ENCODE assay signal across 21 cellular contexts in the genomic region with DNA sequence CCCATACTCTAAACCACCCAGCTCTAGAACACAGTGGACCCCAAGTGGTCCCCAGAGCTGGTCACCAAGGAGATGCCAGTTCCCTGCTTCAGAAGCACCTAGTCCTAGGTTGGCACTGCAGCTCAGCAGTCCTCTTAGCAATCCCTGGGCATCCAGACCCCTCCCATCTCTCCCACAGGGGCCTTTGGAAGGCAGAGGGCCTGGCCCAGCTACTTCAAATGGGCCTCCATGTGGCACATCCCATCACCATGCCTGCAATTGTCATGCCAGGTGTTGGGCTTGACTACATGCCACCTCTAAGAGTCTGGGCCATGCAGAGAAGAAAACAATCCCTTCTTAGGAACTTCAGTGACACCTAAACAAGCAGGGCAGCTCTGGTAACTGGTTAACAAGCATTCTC. TPM values are rescaled to one million over a fixed set of nuclear protein-coding genes. Genes with fewer than 3 reads are reported as not detected.
DNase-seq lines count a peak whose midpoint lies in the region; ATAC-seq and TF ChIP-seq lines count a peak whose summit lies in the region.
"Had no signal": no experiment of that assay in that cellular context is flagged by ENCODE, and none has a peak within 500 bp of the region (broad histone marks: within the 10 kb centered on the region; RNA-seq: fewer than 3 reads in every experiment).

No MANE protein-coding gene starts in this region.

- H3K36me3 ChIP-seq in left ventricle myocardium inferior (peaks cover 40% of the 10 kb centered on the region), RWPE2 (ENCODE audit: low read depth) (peaks cover 94% of the 10 kb centered on the region), mesenchymal stem cell (ENCODE audit: control insufficient read depth in 1 of 2, insufficient read depth in 2 of 2, low read depth in 1 of 2, low read length in 2 of 2) (peaks cover 45 to 64% of the 10 kb centered on the region in 2 experiments)

- no peak overlapping the region for H3K4me2 ChIP-seq in mesenchymal stem cell (ENCODE audit: low read length, poor library complexity, severe bottlenecking)

- no peak for TF ChIP-seq CTCF in left ventricle myocardium inferior (IDR thresholded peaks at IDR 0.05; ENCODE audit: borderline replicate concordance)
- TF ChIP-seq CTCF in RWPE2 (IDR thresholded peaks at IDR 0.05; ENCODE audit: poor library complexity, severe bottlenecking): no peak
- no peak for TF ChIP-seq CTCF in osteocyte (IDR thresholded peaks at IDR 0.05)

- H3K4ac ChIP-seq in mesenchymal stem cell (ENCODE audit: low read depth in 1 of 2, low read length in 2 of 2): no peak overlapping the region

- ATAC-seq in Right ventricle myocardium superior (ENCODE audit: poor library complexity): no peak
- no peak for ATAC-seq in RWPE2 (ENCODE audit: low read depth)
- no peak for ATAC-seq in HG02571 (IDR thresholded peaks at IDR 0.05; ENCODE audit: unreplicated experiment)
- ATAC-seq: K562, Panc1 had no signal

- H3K9ac ChIP-seq in mesenchymal stem cell (ENCODE audit: low read length): no peak overlapping the region

- H3K79me1 ChIP-seq in mesenchymal stem cell (replicated peaks; ENCODE audit: low read length, poor library complexity, severe bottlenecking): peaks cover 30% of the 10 kb centered on the region

- H4K8ac ChIP-seq in mesenchymal stem cell (ENCODE audit: low read length): no peak overlapping the region

- no peak overlapping the region for H3K23ac ChIP-seq in mesenchymal stem cell (ENCODE audit: low read length in 2 of 2)

- H2BK12ac ChIP-seq in mesenchymal stem cell (ENCODE audit: low read length in 2 of 2): no peak overlapping the region

- no peak overlapping the region for H2BK15ac ChIP-seq in mesenchymal stem cell (ENCODE audit: low read depth, poor library complexity, severe bottlenecking)

- no peak overlapping the region for H2BK120ac ChIP-seq in mesenchymal stem cell (ENCODE audit: low read depth, low read length)

- H3K27ac Mint-ChIP-seq in osteocyte (ENCODE audit: unreplicated experiment): no peak overlapping the region

- H3K36me3 Mint-ChIP-seq in osteocyte (ENCODE audit: unreplicated experiment): peaks cover 48% of the 10 kb centered on the region

- H3K4me1 Mint-ChIP-seq in osteocyte (ENCODE audit: unreplicated experiment): peaks cover 24% of the 10 kb centered on the region

- H4K91ac ChIP-seq in mesenchymal stem cell (ENCODE audit: low read length): no peak overlapping the region

- H3K4me1 ChIP-seq in left ventricle myocardium inferior (peaks cover 93% of the 10 kb centered on the region), RWPE2 (ENCODE audit: insufficient read depth, poor library complexity, severe bottlenecking) (peaks cover 44% of the 10 kb centered on the region), mesenchymal stem cell (ENCODE audit: control insufficient read depth, insufficient read depth, low read depth, low read length) (peaks cover 36% of the 10 kb centered on the region)

- H3K9me3 Mint-ChIP-seq in osteocyte (ENCODE audit: unreplicated experiment): no peaks in the 10 kb centered on the region
- H3K9me3 Mint-ChIP-seq: CD4-positive, CD25-positive, alpha-beta regulatory T cell had no signal

- peak overlapping the region; percentile 83 for H3K27ac ChIP-seq in left ventricle myocardium inferior (replicated peaks)
- peak overlapping the region; percentile 96 for H3K27ac ChIP-seq in RWPE2 (ENCODE audit: poor library complexity, severe bottlenecking)
- H3K27ac ChIP-seq in mesenchymal stem cell (ENCODE audit: low read length, poor library complexity, severe bottlenecking): no peak overlapping the region

- intact Hi-C loops in left ventricle myocardium inferior (cut with micrococcal nuclease): no loop called here
- intact Hi-C loops in Right ventricle myocardium superior (cut with DNase I): no loop called here

- no peak overlapping the region for H3K14ac ChIP-seq in mesenchymal stem cell (ENCODE audit: low read length in 2 of 2)

- H3K27me3 Mint-ChIP-seq in osteocyte (ENCODE audit: unreplicated experiment): no peaks in the 10 kb centered on the region
- H3K27me3 Mint-ChIP-seq: CD4-positive, CD25-positive, alpha-beta regulatory T cell had no signal

- no peak overlapping the region for H3K4me3 ChIP-seq in left ventricle myocardium inferior
- H3K4me3 ChIP-seq in RWPE2 (ENCODE audit: severe bottlenecking): no peak overlapping the region
- H3K4me3 ChIP-seq in mesenchymal stem cell (ENCODE audit: insufficient read depth in 1 of 2, low read depth in 1 of 2, low read length in 2 of 2): no peak overlapping the region
- H3K4me3 ChIP-seq: K562 had no signal

- no peak overlapping the region for H3K18ac ChIP-seq in mesenchymal stem cell (ENCODE audit: low read depth in 1 of 2, low read length in 2 of 2)

- H3K9me3 ChIP-seq in left ventricle myocardium inferior (replicated peaks): no peaks in the 10 kb centered on the region
- H3K9me3 ChIP-seq in RWPE2 (ENCODE audit: severe bottlenecking): no peaks in the 10 kb centered on the region
- H3K9me3 ChIP-seq in mesenchymal stem cell (ENCODE audit: control insufficient read depth, low read length): no peaks in the 10 kb centered on the region

- H2AK5ac ChIP-seq in mesenchymal stem cell (ENCODE audit: low read length, severe bottlenecking): peak overlapping the region; percentile 38

- DNase-seq in left ventricle myocardium inferior (no peak), Right ventricle myocardium superior (no peak), RWPE2 (ENCODE audit: low spot score) (no peak), mesenchymal stem cell (no peak), ureter (ENCODE audit: low spot score) (peak; percentile 32), osteocyte (ENCODE audit: extremely low spot score, unreplicated experiment) (no peak), kidney glomerular epithelial cell (lab: John Stamatoyannopoulos, UW) (no peak)
- DNase-seq: 8988T; AML-193; CD4-positive, CD25-positive, alpha-beta regulatory T cell; H7; NCI-H1092 treated with DMSO at 0.1 percent for 48 hours; NCI-H146; NCI-H2029; NCI-H226; NCI-H510A treated with DMSO at 0.1 percent for 48 hours; NCI-H748 treated with DMSO at 0.1 percent for 48 hours; NK-92 treated with Interleukin-12 subunit alpha and Interleukin-12 subunit beta, amount 100 ng/mL, for 24 hours had no signal

- H2AFZ ChIP-seq in mesenchymal stem cell (ENCODE audit: low read depth, low read length): no peak overlapping the region

- H3K27me3 ChIP-seq in left ventricle myocardium inferior (ENCODE audit: low read depth) (no peaks in the 10 kb centered on the region), RWPE2 (ENCODE audit: insufficient read depth, poor library complexity, severe bottlenecking) (no peaks in the 10 kb centered on the region), mesenchymal stem cell (ENCODE audit: control insufficient read depth in 1 of 2, insufficient read depth in 1 of 2, low read length in 2 of 2) (no peaks in the 10 kb centered on the region)

- no peak overlapping the region for H2BK5ac ChIP-seq in mesenchymal stem cell (ENCODE audit: low read depth, low read length, poor library complexity, severe bottlenecking)

- no peak overlapping the region for H3K4me3 Mint-ChIP-seq in osteocyte (ENCODE audit: unreplicated experiment)
- H3K4me3 Mint-ChIP-seq: CD4-positive, CD25-positive, alpha-beta regulatory T cell had no signal

RNA-seq across cellular contexts. Expression of gene MACROH2A1, which starts 14.1 kb away (rescaled TPM):
- 103 TPM for total RNA-seq in left ventricle myocardium inferior
- total RNA-seq in Right ventricle myocardium superior: 102 TPM
- polyA plus RNA-seq in mesenchymal stem cell (2013, experiment 1 of 2): 114 TPM
- 113 TPM for polyA plus RNA-seq in mesenchymal stem cell (2013, experiment 2 of 2)
- total RNA-seq in ureter: 248 TPM
- total RNA-seq in osteocyte: 123 and 126 TPM in 2 replicates
